8 cellular contexts compared by ENCODE assay signal in the genomic region with DNA sequence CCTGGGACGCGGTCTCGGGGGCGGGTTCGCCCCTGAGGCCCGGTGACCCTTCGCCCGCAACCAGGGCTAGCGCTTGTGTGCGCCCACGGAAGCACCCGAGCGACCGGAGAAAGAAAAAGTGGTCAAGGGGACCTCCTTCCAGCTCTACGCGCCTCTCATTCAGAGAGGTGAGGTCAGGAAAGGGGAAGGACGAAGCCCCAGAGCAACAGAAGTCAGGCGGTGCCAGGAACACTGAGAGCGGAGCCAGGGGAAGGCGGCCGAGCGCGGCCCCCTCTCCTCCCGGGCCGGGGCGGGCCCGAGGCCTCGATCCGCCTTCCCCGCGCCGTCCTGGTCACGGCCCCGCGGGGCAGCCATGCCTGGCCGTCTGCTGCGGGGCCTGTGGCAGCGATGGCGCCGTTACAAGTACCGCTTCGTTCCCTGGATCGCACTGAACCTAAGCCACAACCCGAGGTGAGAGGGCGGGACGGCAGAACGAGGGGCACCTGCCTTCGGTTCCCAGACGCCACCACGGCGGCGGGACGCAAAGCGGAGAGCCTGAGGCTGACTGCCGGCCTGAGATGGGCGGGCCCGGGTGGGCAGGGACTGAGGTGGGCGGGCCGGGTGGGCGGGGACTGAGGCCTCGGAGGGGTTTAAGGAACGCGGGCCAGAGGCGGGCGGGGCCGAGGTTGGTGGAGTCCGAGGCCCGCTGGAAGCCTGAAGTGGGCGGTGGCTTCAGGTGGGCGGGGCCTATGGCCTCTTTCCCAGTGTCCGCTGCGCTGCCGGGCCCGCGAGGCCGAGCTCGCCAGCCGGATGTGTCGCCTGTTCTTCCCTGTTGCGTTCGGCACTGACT. TPM values are rescaled to one million over a fixed set of nuclear protein-coding genes. Genes with fewer than 3 reads are reported as not detected.
DNase-seq lines count a peak whose midpoint lies in the region; ATAC-seq and TF ChIP-seq lines count a peak whose summit lies in the region.

A gene with protein sequence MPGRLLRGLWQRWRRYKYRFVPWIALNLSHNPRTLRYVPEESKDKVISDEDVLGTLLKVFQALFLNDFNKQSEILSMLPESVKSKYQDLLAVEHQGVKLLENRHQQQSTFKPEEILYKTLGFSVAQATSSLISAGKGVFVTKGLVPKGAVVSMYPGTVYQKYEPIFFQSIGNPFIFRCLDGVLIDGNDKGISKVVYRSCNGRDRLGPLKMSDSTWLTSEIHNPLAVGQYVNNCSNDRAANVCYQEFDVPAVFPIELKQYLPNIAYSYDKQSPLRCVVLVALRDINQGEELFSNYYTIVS (plus strand): TSS at position 303 of the 829 bp plus-strand sequence. CDS start 50 bp downstream, at position 353.

- peak within 1 kb of the TSS; percentile 32 for H3K4me3 ChIP-seq in hepatocyte
- peak within 1 kb of the TSS; percentile 65 to 70 for H3K4me3 ChIP-seq in aorta (ENCODE audit: low read length in 2 of 2)

- H3K4me2 ChIP-seq in hepatocyte, result peak within 1 kb of the TSS; percentile 75

- peak; percentile 98 for DNase-seq in NCI-H2029 (lab: John Stamatoyannopoulos, UW)
- DNase-seq in T1000 (lab: John Stamatoyannopoulos, UW), result peak; percentile 95
- DNase-seq in astrocyte of the hippocampus (ENCODE audit: low read depth, low spot score), result peak; percentile 99
- peak; percentile 100 for DNase-seq in hepatocyte (ENCODE audit: low spot score)
- DNase-seq in renal cortical epithelial cell (ENCODE audit: low read depth), result peak; percentile 87
- peak; percentile 99 to 100 for DNase-seq in aorta

- H3K9me2 ChIP-seq in hepatocyte (replicated peaks; ENCODE audit: insufficient read depth), result no peaks in the 10 kb centered on the region

- H3K27me3 ChIP-seq in hepatocyte, result no peaks in the 10 kb centered on the region
- H3K27me3 ChIP-seq in aorta (ENCODE audit: control insufficient read depth in 1 of 2, insufficient read depth in 2 of 2, low read length in 1 of 2), result no peaks in the 10 kb centered on the region

- peak within 1 kb of the TSS; percentile 75 for H2AFZ ChIP-seq in hepatocyte

- no peaks in the 10 kb centered on the region for H3K36me3 ChIP-seq in hepatocyte (replicated peaks; ENCODE audit: insufficient read depth, low read depth)
- H3K36me3 ChIP-seq in aorta (ENCODE audit: control insufficient read depth in 1 of 2, insufficient read depth in 2 of 2, low read length in 1 of 2), result no peaks in the 10 kb centered on the region

- H3K27ac ChIP-seq in hepatocyte, result peak within 1 kb of the TSS; percentile 98
- H3K27ac ChIP-seq in aorta (ENCODE audit: low read depth in 1 of 2, low read length in 2 of 2), result peak within 1 kb of the TSS; percentile 38 to 96

- H4K20me1 ChIP-seq in hepatocyte (ENCODE audit: insufficient read depth, poor library complexity, severe bottlenecking), result no peaks in the 10 kb centered on the region

- WGBS in hepatocyte (ENCODE audit: low lambda C conversion rate, missing lambda C conversion rate), result under 1% methylated on average over 61 of the region's 81 CpGs
- 0% methylated on average over 44 to 81 of the region's 81 CpGs for WGBS in aorta, 2 donors

- H3K9me3 ChIP-seq in hepatocyte (ENCODE audit: low read depth) (no peaks in the 10 kb centered on the region), aorta (ENCODE audit: control insufficient read depth, low read length) (no peaks in the 10 kb centered on the region)

- ATAC-seq in GM18508 (IDR thresholded peaks at IDR 0.05; ENCODE audit: insufficient read depth, unreplicated experiment), result peak; percentile 85
- peak; percentile 75 for ATAC-seq in HG02981 (IDR thresholded peaks at IDR 0.05; ENCODE audit: unreplicated experiment)
- peak; percentile 99 for ATAC-seq in aorta (ENCODE audit: low FRiP score)

- TF ChIP-seq CTCF in hepatocyte (IDR thresholded peaks at IDR 0.05; ENCODE audit: poor library complexity), result no peak

- intact Hi-C loops in aorta (cut with DNase I), result loop anchor here (1.0 to 5.0 kb wide), 3 partner anchors 41 to 263 kb away; a partner anchor contains a TSS

- H3K4me1 ChIP-seq in hepatocyte (ENCODE audit: insufficient read depth) (peaks cover 8% of the 10 kb centered on the region), aorta (ENCODE audit: control insufficient read depth in 1 of 2, insufficient read depth in 2 of 2, low read length in 2 of 2) (no peaks in the 10 kb centered on the region)

- peaks cover 14% of the 10 kb centered on the region for H3K79me2 ChIP-seq in hepatocyte

RNA-seq across cellular contexts. Expression of the gene that starts here (rescaled TPM):
- total RNA-seq in hepatocyte (21.8 and 24.7 TPM in 2 replicates), renal cortical epithelial cell (16.3 and 31.3 TPM in 2 replicates), aorta (1 to 10 TPM; 8.1 to 8.6 TPM)
- polyA plus RNA-seq in hepatocyte (17.1 and 22.6 TPM in 2 replicates), aorta (10 to 100 TPM in 1 of 2 donors, 1 to 10 TPM in 1; 9.1 to 11.1 TPM)

Comparison
In these comparisons a context has a peak if more than half of its experiments do, and no peak if none do; other contexts are left out.
1. Peak in every context shown above with its lines: DNase-seq, ATAC-seq, H3K4me3 ChIP-seq and H3K27ac ChIP-seq.